ENCODE assay signal across 8 cellular contexts in genomic region chr10:33334839-33335549, GRCh38. TPM values are rescaled to one million over a fixed set of nuclear protein-coding genes. Genes with fewer than 3 reads are reported as not detected.
DNase-seq lines count a peak whose midpoint lies in the region; ATAC-seq, FAIRE-seq and TF ChIP-seq lines count a peak whose summit lies in the region.

No MANE protein-coding gene starts in this region.

- H3K4me3 ChIP-seq in A549 (peak overlapping the region; percentile 85), uterus (peak overlapping the region; percentile 67 to 71)

- CTCF ChIA-PET in A549 (lab: Yijun Ruan, JAX), result interaction anchor here (0.7 to 4.9 kb wide), 13 partner anchors 9 to 1303 kb away, joined by 3 to 22 read pairs (median 4); no protein-coding TSS in a partner anchor
- CTCF ChIA-PET in activated naive CD4-positive, alpha-beta T cell treated with anti-CD3 and anti-CD28 coated beads, Interleukin-2, amount 10 ng/mL, durations not matched to agents 7 days and 5 days (lab: Charles Lee), result interaction anchor here (0.8 to 3.8 kb wide), 6 partner anchors 14 to 1303 kb away, joined by 3 to 22 read pairs (median 3); no protein-coding TSS in a partner anchor

- H3K27me3 Mint-ChIP-seq in activated naive CD4-positive, alpha-beta T cell treated with anti-CD3 and anti-CD28 coated beads, Interleukin-2, amount 10 ng/mL, durations not matched to agents 7 days and 5 days, result peaks cover 86% of the 10 kb centered on the region
- no peaks in the 10 kb centered on the region for H3K27me3 Mint-ChIP-seq in nephron progenitor cell (ENCODE audit: low read depth, poor library complexity)

- TF ChIP-seq POLR2A in A549 (IDR thresholded peaks at IDR 0.05; ENCODE audit: low read length), result peak; percentile 45
- peak in 1 of 2 donors; percentile 45 for TF ChIP-seq POLR2A in uterus (IDR thresholded peaks at IDR 0.05)

- POLR2A ChIA-PET in A549 (lab: Yijun Ruan, JAX), result interaction anchor here (0.7 to 3.6 kb wide), 15 partner anchors 7 to 1193 kb away, joined by 3 to 30 read pairs (median 4); no protein-coding TSS in a partner anchor

- intact Hi-C loops in uterus (cut with DNase I; ENCODE audit: low total_unique reads), result no loop called here

- TF ChIP-seq EP300 in A549 (IDR thresholded peaks at IDR 0.05), result 0 out of 5 replicates have a peak, but pooled peaks of 1 of the 2 experiments have one; percentile 0

- FAIRE-seq in A549 (lab: Jason Lieb, UNC) (no peak), frontal cortex (lab: Jason Lieb, UNC) (no peak)

- H3K4me2 ChIP-seq in A549, result peak overlapping the region; percentile 95

- TF ChIP-seq CTCF in A549 (IDR thresholded peaks at IDR 0.05) (peak; percentile 48), GM10266 (IDR thresholded peaks at IDR 0.05; ENCODE audit: control insufficient read depth, insufficient read depth, low read depth, missing control alignments) (peak; percentile 32), nephron progenitor cell (IDR thresholded peaks at IDR 0.05) (peak; percentile 37), uterus (IDR thresholded peaks at IDR 0.05) (peak; percentile 57 to 90 (median 74))

- no peaks in the 10 kb centered on the region for H3K9me3 Mint-ChIP-seq in activated naive CD4-positive, alpha-beta T cell treated with anti-CD3 and anti-CD28 coated beads, Interleukin-2, amount 10 ng/mL, durations not matched to agents 7 days and 5 days
- H3K9me3 Mint-ChIP-seq in nephron progenitor cell, result no peaks in the 10 kb centered on the region

- H3K27me3 ChIP-seq in uterus, result no peaks in the 10 kb centered on the region

- DNase-seq in A549 (ENCODE audit: low read depth in 1 of 2, low spot score in 1 of 2) (peak; percentile 78 to 88), GM10266 (ENCODE audit: extremely low spot score) (peak; percentile 51), NCI-H345 treated with DMSO at 0.1 percent for 48 hours (lab: John Stamatoyannopoulos, UW; ENCODE audit: unreplicated experiment) (peak; percentile 35), frontal cortex (ENCODE audit: low spot score in 2 of 2) (peak; percentile 67 to 69), nephron progenitor cell (peak; percentile 78), uterus (peak; percentile 82 to 87)
- peak; percentile 30 for DNase-seq in activated naive CD4-positive, alpha-beta T cell treated with anti-CD3 and anti-CD28 coated beads, Interleukin-2, amount 10 ng/mL, durations not matched to agents 7 days and 5 days

- peaks cover 13% of the 10 kb centered on the region for H3K4me1 ChIP-seq in A549
- no peaks in the 10 kb centered on the region for H3K4me1 ChIP-seq in uterus

- H3K27ac ChIP-seq in A549, result peak overlapping the region; percentile 99
- peak overlapping the region; percentile 88 to 91 for H3K27ac ChIP-seq in uterus

- peak; percentile 31 to 64; a peak in 4 of 5 replicates for TF ChIP-seq RAD21 in A549 (conservative IDR thresholded peaks at IDR 0.05 in 1 of 2, IDR thresholded peaks at IDR 0.05 in 1 of 2)

- peak; percentile 68 to 82 for ATAC-seq in A549
- no peak for ATAC-seq in HG02571 (IDR thresholded peaks at IDR 0.05; ENCODE audit: unreplicated experiment)

- no peaks in the 10 kb centered on the region for H3K36me3 ChIP-seq in uterus

- no peaks in the 10 kb centered on the region for H3K36me3 Mint-ChIP-seq in activated naive CD4-positive, alpha-beta T cell treated with anti-CD3 and anti-CD28 coated beads, Interleukin-2, amount 10 ng/mL, durations not matched to agents 7 days and 5 days
- H3K36me3 Mint-ChIP-seq in nephron progenitor cell (ENCODE audit: low read depth), result peaks cover 33% of the 10 kb centered on the region

- H3K9me3 ChIP-seq in A549, result no peaks in the 10 kb centered on the region
- no peaks in the 10 kb centered on the region for H3K9me3 ChIP-seq in uterus

- H3K27ac Mint-ChIP-seq in activated naive CD4-positive, alpha-beta T cell treated with anti-CD3 and anti-CD28 coated beads, Interleukin-2, amount 10 ng/mL, durations not matched to agents 7 days and 5 days, result no peak overlapping the region
- H3K27ac Mint-ChIP-seq in nephron progenitor cell, result no peak overlapping the region

- peaks cover 19% of the 10 kb centered on the region for H3K4me1 Mint-ChIP-seq in activated naive CD4-positive, alpha-beta T cell treated with anti-CD3 and anti-CD28 coated beads, Interleukin-2, amount 10 ng/mL, durations not matched to agents 7 days and 5 days
- H3K4me1 Mint-ChIP-seq in nephron progenitor cell, result peaks cover 52% of the 10 kb centered on the region

- WGBS in A549 (ENCODE audit: missing lambda C conversion rate), result 2% methylated on average over 28 of the region's 63 CpGs

- peak overlapping the region; percentile 60 for H3K4me3 Mint-ChIP-seq in activated naive CD4-positive, alpha-beta T cell treated with anti-CD3 and anti-CD28 coated beads, Interleukin-2, amount 10 ng/mL, durations not matched to agents 7 days and 5 days
- peak overlapping the region; percentile 94 for H3K4me3 Mint-ChIP-seq in nephron progenitor cell

TF ChIP-seq in A549, 52 proteins besides CTCF, POLR2A, EP300 and RAD21 (continues in another document):
- peak; percentile 15 to 71; a peak in 3 of 5 replicates for TF ChIP-seq JUN (IDR thresholded peaks at IDR 0.05)
- TF ChIP-seq BCL3 (IDR thresholded peaks at IDR 0.05), result 0 out of 3 replicates have a peak, but pooled peaks have one; percentile 29
- TF ChIP-seq HMGXB4 (CRISPR knock-in tag; IDR thresholded peaks at IDR 0.05; ENCODE audit: borderline replicate concordance), result peak; percentile 62; the same call in 1 of the 2 replicates
- TF ChIP-seq RNF2 (IDR thresholded peaks at IDR 0.05; ENCODE audit: borderline replicate concordance, low read depth), result 0 out of 2 replicates have a peak, but pooled peaks have one; percentile 28
- TF ChIP-seq SMC3 (IDR thresholded peaks at IDR 0.05), result peak; percentile 35; the same call in 2 of the 3 replicates
- TF ChIP-seq ZC3H11A (IDR thresholded peaks at IDR 0.05), result no peak
- TF ChIP-seq TP53 (CRISPR knock-in tag; IDR thresholded peaks at IDR 0.05), result no peak
- no peak for TF ChIP-seq NR3C1 (IDR thresholded peaks at IDR 0.05)
- no peak for TF ChIP-seq GATA3 (IDR thresholded peaks at IDR 0.05; ENCODE audit: borderline replicate concordance)
- TF ChIP-seq E2F6 (IDR thresholded peaks at IDR 0.05; ENCODE audit: borderline replicate concordance, low read depth), result peak; percentile 44

RNA-seq across cellular contexts. Expression of gene NRP1, which starts 0.5 kb away (rescaled TPM):
- polyA plus RNA-seq in A549 (2011; rRNA removed) (208 and 259 TPM in 2 replicates), A549 (2017; fragmentation: RNase III; extraction: RNeasy Plus Mini Kit Qiagen cat#74134 plus additional on column Dnase treatment) (115 to 147 TPM (median 121 TPM) in 3 replicates)
- 44.4 and 49.6 TPM in 2 replicates for polyA plus RNA-seq in A549 (2012; cell fraction: cytosol; rRNA removed)
- polyA plus RNA-seq in A549 (2012; cell fraction: nucleus; rRNA removed), result 76.6 and 106 TPM in 2 replicates
- 264 and 271 TPM in 2 replicates for polyA minus RNA-seq in A549 (2011; rRNA and poly(A)+ RNA removed)
- total RNA-seq in frontal cortex (49.3 TPM), uterus (100 to 1,000 TPM in 2 of 4 donors, 10 to 100 TPM in 2; 47.1 to 286 (median 111) TPM)

Comparison
In these comparisons a context has a peak if more than half of its experiments do, and no peak if none do; other contexts are left out.
1. DNase-seq: peak in every context shown above with its lines; median percentile 84 in uterus; 83 in A549; 78 in nephron progenitor cell; 68 in frontal cortex; 51 in GM10266; 35 in NCI-H345 treated with DMSO at 0.1 percent for 48 hours; 30 in activated naive CD4-positive, alpha-beta T cell treated with anti-CD3 and anti-CD28 coated beads, Interleukin-2, amount 10 ng/mL, durations not matched to agents 7 days and 5 days.